1 cellular context compared by ENCODE assay signal in the genomic region with DNA sequence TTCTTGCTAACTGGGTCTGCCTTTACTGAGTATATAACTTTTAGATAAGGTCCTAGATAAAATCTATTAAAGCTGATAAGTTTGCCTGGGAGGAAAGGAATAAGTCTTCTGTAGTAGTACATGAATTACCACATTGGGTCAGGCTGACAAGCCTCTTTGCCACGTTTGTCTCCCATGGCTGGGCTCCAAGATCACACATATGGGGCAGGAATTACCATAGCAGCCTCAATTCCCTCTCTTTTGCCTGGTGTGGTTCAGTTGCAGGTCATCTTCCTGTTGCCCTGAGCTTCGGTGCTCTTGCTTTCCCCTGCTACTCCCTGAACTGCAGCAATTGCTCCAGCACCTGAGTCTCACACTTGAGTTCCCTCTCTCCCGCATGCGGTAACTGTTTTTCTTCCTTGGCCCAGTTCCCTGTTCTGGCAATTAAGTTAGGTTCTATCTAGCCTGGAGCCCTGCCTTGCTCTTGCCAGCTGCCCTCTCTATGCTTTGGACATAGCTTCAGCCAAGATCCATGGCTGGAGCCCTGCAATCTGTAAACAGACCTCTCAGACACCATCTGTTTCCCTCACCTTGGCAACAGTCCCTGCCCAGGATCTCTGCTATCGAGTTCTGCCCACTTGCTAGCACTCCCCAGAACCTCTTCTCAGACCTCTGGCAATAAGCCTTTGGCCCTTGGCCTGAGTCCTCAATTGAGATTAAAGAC.
TF ChIP-seq lines count a peak whose summit lies in the region.

No MANE protein-coding gene starts in this region.

TF ChIP-seq in GM23338, 12 proteins besides CTCF, POLR2A, EP300 and RAD21 (continued from another document):
- TF ChIP-seq, protein P1, sequence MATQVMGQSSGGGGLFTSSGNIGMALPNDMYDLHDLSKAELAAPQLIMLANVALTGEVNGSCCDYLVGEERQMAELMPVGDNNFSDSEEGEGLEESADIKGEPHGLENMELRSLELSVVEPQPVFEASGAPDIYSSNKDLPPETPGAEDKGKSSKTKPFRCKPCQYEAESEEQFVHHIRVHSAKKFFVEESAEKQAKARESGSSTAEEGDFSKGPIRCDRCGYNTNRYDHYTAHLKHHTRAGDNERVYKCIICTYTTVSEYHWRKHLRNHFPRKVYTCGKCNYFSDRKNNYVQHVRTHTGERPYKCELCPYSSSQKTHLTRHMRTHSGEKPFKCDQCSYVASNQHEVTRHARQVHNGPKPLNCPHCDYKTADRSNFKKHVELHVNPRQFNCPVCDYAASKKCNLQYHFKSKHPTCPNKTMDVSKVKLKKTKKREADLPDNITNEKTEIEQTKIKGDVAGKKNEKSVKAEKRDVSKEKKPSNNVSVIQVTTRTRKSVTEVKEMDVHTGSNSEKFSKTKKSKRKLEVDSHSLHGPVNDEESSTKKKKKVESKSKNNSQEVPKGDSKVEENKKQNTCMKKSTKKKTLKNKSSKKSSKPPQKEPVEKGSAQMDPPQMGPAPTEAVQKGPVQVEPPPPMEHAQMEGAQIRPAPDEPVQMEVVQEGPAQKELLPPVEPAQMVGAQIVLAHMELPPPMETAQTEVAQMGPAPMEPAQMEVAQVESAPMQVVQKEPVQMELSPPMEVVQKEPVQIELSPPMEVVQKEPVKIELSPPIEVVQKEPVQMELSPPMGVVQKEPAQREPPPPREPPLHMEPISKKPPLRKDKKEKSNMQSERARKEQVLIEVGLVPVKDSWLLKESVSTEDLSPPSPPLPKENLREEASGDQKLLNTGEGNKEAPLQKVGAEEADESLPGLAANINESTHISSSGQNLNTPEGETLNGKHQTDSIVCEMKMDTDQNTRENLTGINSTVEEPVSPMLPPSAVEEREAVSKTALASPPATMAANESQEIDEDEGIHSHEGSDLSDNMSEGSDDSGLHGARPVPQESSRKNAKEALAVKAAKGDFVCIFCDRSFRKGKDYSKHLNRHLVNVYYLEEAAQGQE (IDR thresholded peaks at IDR 0.05; ENCODE audit: unreplicated experiment): no peak
